In genomic region chr5:175908207-175908980, GRCh38 we compare ENCODE assay signal across 8 cellular contexts. TPM values are rescaled to one million over a fixed set of nuclear protein-coding genes. Genes with fewer than 3 reads are reported as not detected.
"Had no signal": no experiment of that assay in that cellular context is flagged by ENCODE, and none has a peak within 500 bp of the region (broad histone marks: within the 10 kb centered on the region; RNA-seq: fewer than 3 reads in every experiment).

No MANE protein-coding gene starts in this region.

RNA-seq across cellular contexts. Expression of gene CPLX2, which starts 37.0 kb away (rescaled TPM):
- total RNA-seq: activated CD8-positive, alpha-beta T cell treated with anti-CD3 and anti-CD28 coated beads for 36 hours; fibroblast of lung; kidney epithelial cell; lower leg skin; mesothelial cell of epicardium; smooth muscle cell; suprapubic skin; ureter had no signal
- polyA plus RNA-seq: smooth muscle cell had no signal
